Comparison of ENCODE assay signal across 1 cellular context in genomic region chr3:169772951-169773816, GRCh38.
TF ChIP-seq lines count a peak whose summit lies in the region.

TSS of gene MYNN (plus strand) at chr3:169773396. CDS start at chr3:169774296, 900 bp downstream.

TF ChIP-seq in K562, 482 proteins besides CTCF, POLR2A, EP300 and RAD21 (continued from another document and continues in another):
- TF ChIP-seq PRPF4 (IDR thresholded peaks at IDR 0.05; ENCODE audit: insufficient read depth, low read depth, low read length, poor library complexity, severe bottlenecking), result no peak
- no peak for TF ChIP-seq STAT5B (CRISPR knock-in tag; IDR thresholded peaks at IDR 0.05)
- TF ChIP-seq RUNX1 (IDR thresholded peaks at IDR 0.05; ENCODE audit: low read depth), result no peak
- no peak for TF ChIP-seq MITF (IDR thresholded peaks at IDR 0.05)
- peak; percentile 88 for TF ChIP-seq PML (IDR thresholded peaks at IDR 0.05; ENCODE audit: low read length)
- peak; percentile 89 for TF ChIP-seq AFF4 (CRISPR knock-in tag; IDR thresholded peaks at IDR 0.05)
- no peak for TF ChIP-seq KDM1A (IDR thresholded peaks at IDR 0.05)
- peak; percentile 39; the same call in 1 of the 2 replicates for TF ChIP-seq HDAC2 (IDR thresholded peaks at IDR 0.05)
- no peak for TF ChIP-seq ZNF668 (CRISPR knock-in tag; IDR thresholded peaks at IDR 0.05)
- TF ChIP-seq ZBTB5 (IDR thresholded peaks at IDR 0.05), result no peak
- TF ChIP-seq THAP12 (CRISPR knock-in tag; IDR thresholded peaks at IDR 0.05), result peak; percentile 65; the same call in 1 of the 2 replicates
- TF ChIP-seq PHB2 (IDR thresholded peaks at IDR 0.05; ENCODE audit: low read depth), result no peak
- 0 out of 2 replicates have a peak, but pooled peaks have one; percentile 34 for TF ChIP-seq DIDO1 (tag; IDR thresholded peaks at IDR 0.05; ENCODE audit: low read depth)
- no peak for TF ChIP-seq LEF1 (IDR thresholded peaks at IDR 0.05)
- TF ChIP-seq ZNF764 (CRISPR knock-in tag; IDR thresholded peaks at IDR 0.05; ENCODE audit: low read depth), result no peak
- peak; percentile 91 for TF ChIP-seq SIN3B (IDR thresholded peaks at IDR 0.05; ENCODE audit: low read depth)
- TF ChIP-seq ATF7 (IDR thresholded peaks at IDR 0.05), result peak; percentile 91
- TF ChIP-seq ELF1 (tag; IDR thresholded peaks at IDR 0.05), result 0 out of 2 replicates have a peak, but pooled peaks have one; percentile 13
- 0 out of 2 replicates have a peak, but pooled peaks have one; percentile 50 for TF ChIP-seq ERF (CRISPR knock-in tag; IDR thresholded peaks at IDR 0.05)
- TF ChIP-seq CHD4 (IDR thresholded peaks at IDR 0.05; ENCODE audit: insufficient read depth, insufficient replicate concordance, low read depth, low read length, poor library complexity, severe bottlenecking), result no peak
- TF ChIP-seq ZFP91 (CRISPR knock-in tag; IDR thresholded peaks at IDR 0.05), result no peak
- TF ChIP-seq NFE2 (IDR thresholded peaks at IDR 0.05; ENCODE audit: low read depth), result no peak
- TF ChIP-seq MYC (IDR thresholded peaks at IDR 0.05; ENCODE audit: low read depth, low read length), result no peak
- TF ChIP-seq MYC (CRISPR knock-in tag; IDR thresholded peaks at IDR 0.05; ENCODE audit: borderline replicate concordance, low read depth), result no peak; the same call in 1 of the 2 replicates
- TF ChIP-seq NR3C1 (CRISPR knock-in tag; IDR thresholded peaks at IDR 0.05), result no peak
- no peak for TF ChIP-seq ZNF134 (CRISPR knock-in tag; conservative IDR thresholded peaks at IDR 0.05)
- no peak; the same call in 1 of the 2 replicates for TF ChIP-seq FOXP1 (CRISPR knock-in tag; IDR thresholded peaks at IDR 0.05)
- no peak for TF ChIP-seq DLX4 (CRISPR knock-in tag; IDR thresholded peaks at IDR 0.05)
- TF ChIP-seq USF1 (CRISPR knock-in tag; IDR thresholded peaks at IDR 0.05), result 0 out of 2 replicates have a peak, but pooled peaks have one; percentile 37
- no peak for TF ChIP-seq RFX1 (IDR thresholded peaks at IDR 0.05)
- no peak for TF ChIP-seq ZNF140 (CRISPR knock-in tag; IDR thresholded peaks at IDR 0.05)
- TF ChIP-seq ZNF695 (CRISPR knock-in tag; IDR thresholded peaks at IDR 0.05), result no peak
- no peak for TF ChIP-seq ZBTB8A (IDR thresholded peaks at IDR 0.05; ENCODE audit: partially characterized antibody)
- TF ChIP-seq HNRNPLL (IDR thresholded peaks at IDR 0.05; ENCODE audit: low read depth, low read length, poor library complexity, severe bottlenecking), result peak; percentile 56
- peak; percentile 26 to 78; a peak in 3 of 4 replicates for TF ChIP-seq SIN3A (IDR thresholded peaks at IDR 0.05; ENCODE audit: borderline replicate concordance in 2 of 2, control insufficient read depth in 1 of 2, low read depth in 2 of 2, low read length in 2 of 2)
- no peak for TF ChIP-seq FOXO4 (CRISPR knock-in tag; IDR thresholded peaks at IDR 0.05)
- no peak for TF ChIP-seq ELF2 (CRISPR knock-in tag; IDR thresholded peaks at IDR 0.05)
- TF ChIP-seq MLX (CRISPR knock-in tag; conservative IDR thresholded peaks at IDR 0.05), result no peak
- peak; percentile 65 for TF ChIP-seq CREB3L1 (IDR thresholded peaks at IDR 0.05; ENCODE audit: borderline replicate concordance, low read depth)
- peak; percentile 99 for TF ChIP-seq PHF8 (IDR thresholded peaks at IDR 0.05; ENCODE audit: borderline replicate concordance, low read length)
- no peak for TF ChIP-seq CTCFL (IDR thresholded peaks at IDR 0.05; ENCODE audit: borderline replicate concordance, insufficient read depth, low read depth, low read length, poor library complexity, severe bottlenecking)
- TF ChIP-seq FOXK2 (conservative IDR thresholded peaks at IDR 0.05 in 1 of 2, IDR thresholded peaks at IDR 0.05 in 1 of 2; ENCODE audit: low read depth in 2 of 2), result no peak
- TF ChIP-seq ZNF511 (CRISPR knock-in tag; IDR thresholded peaks at IDR 0.05), result peak; percentile 47; the same call in 1 of the 2 replicates
- TF ChIP-seq ZNF408 (CRISPR knock-in tag; IDR thresholded peaks at IDR 0.05; ENCODE audit: low read depth), result no peak
- no peak for TF ChIP-seq POU5F1 (IDR thresholded peaks at IDR 0.05; ENCODE audit: borderline replicate concordance, low read depth, low read length, partially characterized antibody)
